20 cellular contexts compared by ENCODE assay signal in the genomic region with DNA sequence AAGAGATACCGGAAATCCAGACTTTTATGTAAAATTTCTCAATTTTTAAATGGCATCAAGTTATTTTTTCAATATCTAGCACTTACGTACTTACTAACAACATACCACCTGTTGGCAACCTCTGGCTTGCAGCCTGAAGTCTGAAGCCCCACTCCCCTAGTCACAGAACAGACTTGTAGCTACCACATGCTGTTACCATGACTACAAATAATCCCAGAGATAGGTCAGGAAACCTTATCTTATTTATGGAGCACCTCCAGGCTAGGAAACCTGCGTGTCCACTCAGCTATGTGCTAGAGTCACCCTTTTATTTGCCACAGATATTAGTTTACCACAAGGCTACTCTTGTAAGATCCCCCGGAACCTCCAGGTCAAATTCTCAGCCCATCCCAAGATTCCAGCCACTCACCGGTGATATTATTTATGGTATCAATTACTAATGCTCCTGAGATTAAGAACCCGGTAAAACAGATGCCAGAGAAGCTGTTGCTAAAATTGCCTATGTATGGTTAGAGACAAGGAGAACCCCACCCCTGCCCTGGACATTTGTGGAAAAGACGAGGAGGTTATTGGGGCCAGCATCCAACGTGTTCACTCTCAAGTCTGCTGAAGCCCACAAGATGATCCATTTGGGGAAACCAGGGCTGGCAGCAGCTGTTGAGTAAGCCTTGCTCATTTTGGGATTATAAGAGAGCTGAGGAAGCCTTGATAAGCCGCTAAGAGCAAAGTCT.
"Had no signal": no experiment of that assay in that cellular context is flagged by ENCODE, and none has a peak within 500 bp of the region (broad histone marks: within the 10 kb centered on the region; RNA-seq: fewer than 3 reads in every experiment).

No MANE protein-coding gene starts in this region.

- H3K4me3 Mint-ChIP-seq: activated B cell treated with CpG ODN at 0.5 μM for 24 hours; activated CD4-positive, alpha-beta memory T cell treated with anti-CD3 and anti-CD28 coated beads, Interleukin-2, amount 10 ng/mL, durations not matched to agents 7 days and 5 days; activated CD8-positive, alpha-beta memory T cell treated with anti-CD3 and anti-CD28 coated beads, Interleukin-2, amount 10 ng/mL, durations not matched to agents 7 days and 5 days; activated naive CD8-positive, alpha-beta T cell; naive B cell; neural crest cell; stimulated activated effector memory CD8-positive, alpha-beta T cell treated with anti-CD3 and anti-CD28 coated beads, Interleukin-12 subunit alpha, Interleukin-12 subunit beta, amount 100 ng/mL, for 72 hours; type B pancreatic cell had no signal

- H3K4me1 Mint-ChIP-seq: activated B cell treated with CpG ODN at 0.5 μM for 24 hours; activated CD4-positive, alpha-beta memory T cell treated with anti-CD3 and anti-CD28 coated beads, Interleukin-2, amount 10 ng/mL, durations not matched to agents 7 days and 5 days; activated CD8-positive, alpha-beta memory T cell treated with anti-CD3 and anti-CD28 coated beads, Interleukin-2, amount 10 ng/mL, durations not matched to agents 7 days and 5 days; naive B cell; stimulated activated effector memory CD8-positive, alpha-beta T cell treated with anti-CD3 and anti-CD28 coated beads, Interleukin-12 subunit alpha, Interleukin-12 subunit beta, amount 100 ng/mL, for 72 hours had no signal

- H3K4me1 ChIP-seq: left lung, stomach had no signal

- H3K27me3 Mint-ChIP-seq: activated B cell treated with CpG ODN at 0.5 μM for 24 hours; activated CD4-positive, alpha-beta memory T cell treated with anti-CD3 and anti-CD28 coated beads, Interleukin-2, amount 10 ng/mL, durations not matched to agents 7 days and 5 days; activated CD8-positive, alpha-beta memory T cell treated with anti-CD3 and anti-CD28 coated beads, Interleukin-2, amount 10 ng/mL, durations not matched to agents 7 days and 5 days; activated naive CD8-positive, alpha-beta T cell; naive B cell had no signal

- H3K36me3 Mint-ChIP-seq: activated CD8-positive, alpha-beta memory T cell treated with anti-CD3 and anti-CD28 coated beads, Interleukin-2, amount 10 ng/mL, durations not matched to agents 7 days and 5 days; activated naive CD8-positive, alpha-beta T cell; naive B cell; stimulated activated effector memory CD8-positive, alpha-beta T cell treated with anti-CD3 and anti-CD28 coated beads, Interleukin-12 subunit alpha, Interleukin-12 subunit beta, amount 100 ng/mL, for 72 hours; type B pancreatic cell had no signal

- H3K27ac Mint-ChIP-seq: activated B cell treated with CpG ODN at 0.5 μM for 24 hours; activated CD4-positive, alpha-beta memory T cell treated with anti-CD3 and anti-CD28 coated beads, Interleukin-2, amount 10 ng/mL, durations not matched to agents 7 days and 5 days; activated CD8-positive, alpha-beta memory T cell treated with anti-CD3 and anti-CD28 coated beads, Interleukin-2, amount 10 ng/mL, durations not matched to agents 7 days and 5 days; activated naive CD8-positive, alpha-beta T cell; naive B cell; progenitor cell of endocrine pancreas; stimulated activated effector memory CD8-positive, alpha-beta T cell treated with anti-CD3 and anti-CD28 coated beads, Interleukin-12 subunit alpha, Interleukin-12 subunit beta, amount 100 ng/mL, for 72 hours; type B pancreatic cell had no signal

- H3K4me3 ChIP-seq: left lung, smooth muscle cell, stomach had no signal

- ATAC-seq: activated CD8-positive, alpha-beta memory T cell treated with anti-CD3 and anti-CD28 coated beads, Interleukin-2, amount 10 ng/mL, durations not matched to agents 7 days and 5 days; left lung; right cardiac atrium; stimulated activated effector memory CD8-positive, alpha-beta T cell treated with anti-CD3 and anti-CD28 coated beads, Interleukin-12 subunit alpha, Interleukin-12 subunit beta, amount 100 ng/mL, for 72 hours had no signal

- H3K36me3 ChIP-seq: left lung, stomach had no signal

- H3K27ac ChIP-seq: left lung, stomach had no signal

- DNase-seq: activated B cell treated with CpG ODN at 0.5 μM for 24 hours; activated CD4-positive, alpha-beta memory T cell treated with anti-CD3 and anti-CD28 coated beads, Interleukin-2, amount 10 ng/mL, durations not matched to agents 7 days and 5 days; activated CD4-positive, alpha-beta T cell treated with anti-CD3 and anti-CD28 coated beads for 4 hours; activated CD8-positive, alpha-beta memory T cell treated with anti-CD3 and anti-CD28 coated beads, Interleukin-2, amount 10 ng/mL, durations not matched to agents 7 days and 5 days; amniotic stem cell; effector CD4-positive, alpha-beta T cell; head of caudate nucleus; kidney; left lung; mammary epithelial cell; naive B cell; right cardiac atrium; stimulated activated CD4-positive, alpha-beta T cell treated with anti-CD3 and anti-CD28 coated beads, Interleukin-4, amount 100 ng/mL, for 24 hours; stomach had no signal

- H3K9me3 ChIP-seq: left lung, stomach had no signal

- H3K9me3 Mint-ChIP-seq: activated B cell treated with CpG ODN at 0.5 μM for 24 hours; activated CD4-positive, alpha-beta memory T cell treated with anti-CD3 and anti-CD28 coated beads, Interleukin-2, amount 10 ng/mL, durations not matched to agents 7 days and 5 days; neural crest cell; stimulated activated effector memory CD8-positive, alpha-beta T cell treated with anti-CD3 and anti-CD28 coated beads, Interleukin-12 subunit alpha, Interleukin-12 subunit beta, amount 100 ng/mL, for 72 hours; type B pancreatic cell had no signal
